11 cellular contexts compared by ENCODE assay signal in the genomic region with DNA sequence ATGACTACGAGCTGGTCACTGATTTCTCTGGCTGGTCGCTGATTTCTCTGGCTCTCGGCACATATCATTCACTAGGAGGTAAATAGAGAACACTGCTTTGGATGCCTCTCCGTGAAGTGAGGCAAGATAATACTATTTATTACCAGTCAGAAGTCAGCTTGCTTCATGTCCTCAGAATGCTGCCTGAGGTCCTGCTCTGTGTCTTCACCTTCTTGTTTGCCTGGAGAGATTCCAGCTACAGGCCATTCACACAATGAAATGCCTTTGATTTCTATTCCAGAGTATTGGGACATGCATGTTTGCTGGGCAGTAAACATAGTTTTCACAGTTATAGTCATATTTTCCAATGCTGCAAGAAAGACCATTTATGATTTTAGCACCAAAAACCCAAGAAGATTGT.
DNase-seq lines count a peak whose midpoint lies in the region; ATAC-seq and TF ChIP-seq lines count a peak whose summit lies in the region.
"Had no signal": no experiment of that assay in that cellular context is flagged by ENCODE, and none has a peak within 500 bp of the region (broad histone marks: within the 10 kb centered on the region; RNA-seq: fewer than 3 reads in every experiment).

No MANE protein-coding gene starts in this region.

- H3K4me3 ChIP-seq in fibroblast of the aortic adventitia (ENCODE audit: low read depth, low read length) (no peak overlapping the region), uterus (no peak overlapping the region)

- H3K36me3 ChIP-seq in uterus = no peaks in the 10 kb centered on the region

- H3K4me3 Mint-ChIP-seq in nephron = peak overlapping the region in 1 of 3 experiments; percentile 10
- no peak overlapping the region for H3K4me3 Mint-ChIP-seq in activated CD4-positive, alpha-beta T cell treated with anti-CD3 and anti-CD28 coated beads, Interleukin-2, amount 10 ng/mL, durations not matched to agents 7 days and 5 days

- TF ChIP-seq POLR2A in uterus (IDR thresholded peaks at IDR 0.05) = no peak

- ATAC-seq in HG03159 (IDR thresholded peaks at IDR 0.05; ENCODE audit: unreplicated experiment) (no peak), GM21528 (IDR thresholded peaks at IDR 0.05; ENCODE audit: low FRiP score, unreplicated experiment) (no peak)

- no peaks in the 10 kb centered on the region for H3K9me3 ChIP-seq in uterus

- POLR2A ChIA-PET in activated CD4-positive, alpha-beta T cell treated with anti-CD3 and anti-CD28 coated beads, Interleukin-2, amount 10 ng/mL, durations not matched to agents 7 days and 5 days (lab: Charles Lee) = no interaction called here

- H3K9me3 Mint-ChIP-seq in nephron = peaks cover 2% of the 10 kb centered on the region
- H3K9me3 Mint-ChIP-seq in activated CD4-positive, alpha-beta T cell treated with anti-CD3 and anti-CD28 coated beads, Interleukin-2, amount 10 ng/mL, durations not matched to agents 7 days and 5 days = peaks cover 3% of the 10 kb centered on the region

- H3K4me1 Mint-ChIP-seq in nephron = peaks cover 43% of the 10 kb centered on the region
- H3K4me1 Mint-ChIP-seq in activated CD4-positive, alpha-beta T cell treated with anti-CD3 and anti-CD28 coated beads, Interleukin-2, amount 10 ng/mL, durations not matched to agents 7 days and 5 days = no peaks in the 10 kb centered on the region

- H3K27ac Mint-ChIP-seq in nephron = peak overlapping the region; percentile 89 to 97 (median 94)
- H3K27ac Mint-ChIP-seq in activated CD4-positive, alpha-beta T cell treated with anti-CD3 and anti-CD28 coated beads, Interleukin-2, amount 10 ng/mL, durations not matched to agents 7 days and 5 days = no peak overlapping the region

- H3K4me1 ChIP-seq in uterus = no peaks in the 10 kb centered on the region

- no peaks in the 10 kb centered on the region for H3K27me3 Mint-ChIP-seq in nephron (ENCODE audit: low read depth)
- no peaks in the 10 kb centered on the region for H3K27me3 Mint-ChIP-seq in activated CD4-positive, alpha-beta T cell treated with anti-CD3 and anti-CD28 coated beads, Interleukin-2, amount 10 ng/mL, durations not matched to agents 7 days and 5 days

- peak; percentile 28 for DNase-seq in NCI-H1092 treated with DMSO at 0.1 percent for 48 hours (lab: John Stamatoyannopoulos, UW)
- no peak for DNase-seq in NCI-H1092 (lab: John Stamatoyannopoulos, UW)
- DNase-seq in fibroblast of the aortic adventitia (ENCODE audit: low read depth) = peak; percentile 73
- DNase-seq in uterus = peak; percentile 50 to 67
- DNase-seq in activated CD4-positive, alpha-beta T cell treated with anti-CD3 and anti-CD28 coated beads, Interleukin-2, amount 10 ng/mL, durations not matched to agents 7 days and 5 days = no peak
- DNase-seq: NCI-H2171 treated with DMSO at 0.1 percent for 48 hours had no signal

- intact Hi-C loops in uterus (cut with DNase I; ENCODE audit: low total_unique reads) = no loop called here

- H3K27me3 ChIP-seq in uterus = no peaks in the 10 kb centered on the region

- no peaks in the 10 kb centered on the region for H3K36me3 Mint-ChIP-seq in nephron (ENCODE audit: low read depth)
- peaks cover 3% of the 10 kb centered on the region for H3K36me3 Mint-ChIP-seq in activated CD4-positive, alpha-beta T cell treated with anti-CD3 and anti-CD28 coated beads, Interleukin-2, amount 10 ng/mL, durations not matched to agents 7 days and 5 days (ENCODE audit: low read depth)

- TF ChIP-seq CTCF in fibroblast of the aortic adventitia (IDR thresholded peaks at IDR 0.05; ENCODE audit: insufficient read depth, low read length) (no peak), nephron (IDR thresholded peaks at IDR 0.05; ENCODE audit: unreplicated experiment in 3 of 3) (no peak), uterus (IDR thresholded peaks at IDR 0.05) (no peak)

- CTCF ChIA-PET in activated CD4-positive, alpha-beta T cell treated with anti-CD3 and anti-CD28 coated beads, Interleukin-2, amount 10 ng/mL, durations not matched to agents 7 days and 5 days (lab: Charles Lee) = no interaction called here

- peak overlapping the region; percentile 55 to 79 for H3K27ac ChIP-seq in uterus
- H3K27ac ChIP-seq: 22Rv1, HL-60 had no signal

Comparison
In these comparisons a context has a peak if more than half of its experiments do, and no peak if none do; other contexts are left out.
1. DNase-seq: peak in NCI-H1092 treated with DMSO at 0.1 percent for 48 hours (single experiment), fibroblast of the aortic adventitia (single experiment) and uterus (2 of 2); none in NCI-H1092 (single experiment) and activated CD4-positive, alpha-beta T cell treated with anti-CD3 and anti-CD28 coated beads, Interleukin-2, amount 10 ng/mL, durations not matched to agents 7 days and 5 days (single experiment).